ENCODE assay signal across 10 cellular contexts in genomic region chr6:136782021-136782770, GRCh38. TPM values are rescaled to one million over a fixed set of nuclear protein-coding genes. Genes with fewer than 3 reads are reported as not detected.
DNase-seq lines count a peak whose midpoint lies in the region; ATAC-seq, FAIRE-seq and TF ChIP-seq lines count a peak whose summit lies in the region.
"Had no signal": no experiment of that assay in that cellular context is flagged by ENCODE, and none has a peak within 500 bp of the region (broad histone marks: within the 10 kb centered on the region; RNA-seq: fewer than 3 reads in every experiment).

No MANE protein-coding gene starts in this region.

- no peak for FAIRE-seq in pancreas (lab: Jason Lieb, UNC)

- DNase-seq in GM23248, result peak; percentile 67
- peak; percentile 30 for DNase-seq in RKO (ENCODE audit: low spot score)
- DNase-seq in dermis blood vessel endothelial cell, result peak; percentile 78
- DNase-seq in pancreas, result no peak
- DNase-seq in NCI-H1694 treated with DMSO at 0.1 percent for 48 hours (lab: John Stamatoyannopoulos, UW), result no peak
- DNase-seq in NCI-H1436 treated with DMSO at 0.1 percent for 48 hours (lab: John Stamatoyannopoulos, UW), result no peak
- DNase-seq: activated CD4-positive, alpha-beta T cell treated with anti-CD3 and anti-CD28 coated beads, Interleukin-2, amount 50 U/mL, for 4 hours; head of caudate nucleus; testis had no signal

- H3K9me3 ChIP-seq in GM23248 (ENCODE audit: low read depth) (no peaks in the 10 kb centered on the region), pancreas (no peaks in the 10 kb centered on the region)
- H3K9me3 ChIP-seq: testis had no signal

- H4K20me1 ChIP-seq in GM23248 (ENCODE audit: insufficient read depth), result no peaks in the 10 kb centered on the region

- H3K27ac ChIP-seq in GM23248 (peak overlapping the region; percentile 51), pancreas (peak overlapping the region in 1 of 4 donors; percentile 20)
- H3K27ac ChIP-seq: testis had no signal

- H3K9ac ChIP-seq in GM23248, result no peak overlapping the region

- H3K4me1 ChIP-seq in GM23248 (ENCODE audit: insufficient read depth), result peaks cover 16% of the 10 kb centered on the region
- peaks cover 15 to 45% (median 39%) of the 10 kb centered on the region in 3 donors for H3K4me1 ChIP-seq in pancreas

- ATAC-seq in pancreas, result peak in 3 of 4 donors; percentile 10 to 49 (median 12)
- ATAC-seq in HG02884 (IDR thresholded peaks at IDR 0.05; ENCODE audit: unreplicated experiment), result no peak

- peaks cover 13% of the 10 kb centered on the region for H3F3A ChIP-seq in GM23248 (ENCODE audit: insufficient read depth)

- intact Hi-C loops in pancreas (cut with DNase I), result no loop called here

- in situ Hi-C loops in GM23248 (cut with MboI), result loop anchor here (10.0 kb wide), 1 partner anchor 137 kb away; no protein-coding TSS in a partner anchor

- H3K79me2 ChIP-seq in GM23248 (ENCODE audit: insufficient read depth), result peaks cover 19% of the 10 kb centered on the region; the same call in 1 of the 2 replicates

- H3K27me3 ChIP-seq in GM23248 (replicated peaks; ENCODE audit: insufficient read depth), result no peaks in the 10 kb centered on the region
- no peaks in the 10 kb centered on the region for H3K27me3 ChIP-seq in pancreas
- H3K27me3 ChIP-seq: testis had no signal

- no peak for TF ChIP-seq CTCF in pancreas (IDR thresholded peaks at IDR 0.05)

- 88 to 91% methylated on average over 1 of the region's 1 CpG for WGBS in GM23248 (ENCODE audit: low coverage in 1 of 2, low lambda C conversion rate in 2 of 2, missing lambda C conversion rate in 2 of 2), 2 experiments
- 69 to 96% methylated on average over 1 of the region's 1 CpG for WGBS in pancreas, 2 donors

- H3K4me3 ChIP-seq in GM23248 (no peak overlapping the region), pancreas (no peak overlapping the region)
- H3K4me3 ChIP-seq: testis had no signal

- H3K36me3 ChIP-seq in GM23248 (ENCODE audit: low read depth) (no peaks in the 10 kb centered on the region), pancreas (no peaks in the 10 kb centered on the region)

- peak overlapping the region; percentile 70 for H2AFZ ChIP-seq in GM23248

- H3K4me2 ChIP-seq in GM23248 (ENCODE audit: unreplicated experiment), result peak overlapping the region; percentile 54

- no peaks in the 10 kb centered on the region for H3K9me2 ChIP-seq in GM23248 (ENCODE audit: insufficient read depth)

RNA-seq across cellular contexts. Expression of gene MAP3K5, which starts 10.1 kb away (rescaled TPM):
- 3.3 and 4.1 TPM in 2 replicates for total RNA-seq in GM23248 (2014; rRNA removed; shearing (Covaris generic))
- polyA plus RNA-seq in GM23248 (2016; fragmentation: Nextera tagmentation; extraction: Ambion mirVana), result 1.1 and 1.4 TPM in 2 replicates
- 5.8 and 10.9 TPM in 2 replicates for total RNA-seq in dermis blood vessel endothelial cell
- total RNA-seq in pancreas, result 10 to 100 TPM; 15.7 to 28.6 (median 20.0) TPM
- polyA plus RNA-seq in pancreas, result 1 to 10 TPM; 6.7 to 7.0 TPM

RNA-seq across cellular contexts. Expression of gene PEX7, which starts 40.2 kb away (rescaled TPM):
- 6.2 and 11.0 TPM in 2 replicates for total RNA-seq in GM23248 (2014; rRNA removed; shearing (Covaris generic))
- 9.4 and 10.7 TPM in 2 replicates for polyA plus RNA-seq in GM23248 (2016; fragmentation: Nextera tagmentation; extraction: Ambion mirVana)
- total RNA-seq in dermis blood vessel endothelial cell, result 5.9 and 7.7 TPM in 2 replicates
- total RNA-seq in pancreas, result 1 to 10 TPM; 5.6 to 9.3 (median 7.4) TPM
- polyA plus RNA-seq in pancreas, result 1 to 10 TPM; 3.9 to 7.4 TPM

Comparison
In these comparisons a context has a peak if more than half of its experiments do, and no peak if none do; other contexts are left out.
1. DNase-seq: peak in GM23248 (single experiment), RKO (single experiment) and dermis blood vessel endothelial cell (single experiment); none in pancreas (0 of 6), NCI-H1694 treated with DMSO at 0.1 percent for 48 hours (single experiment) and NCI-H1436 treated with DMSO at 0.1 percent for 48 hours (single experiment).